ENCODE assay signal across 30 cellular contexts in genomic region chr3:152646004-152646403, GRCh38.
"Had no signal": no experiment of that assay in that cellular context is flagged by ENCODE, and none has a peak within 500 bp of the region (broad histone marks: within the 10 kb centered on the region; RNA-seq: fewer than 3 reads in every experiment).

No MANE protein-coding gene starts in this region.

- H3K27ac Mint-ChIP-seq: activated CD4-positive, alpha-beta memory T cell treated with anti-CD3 and anti-CD28 coated beads, Interleukin-2, amount 10 ng/mL, durations not matched to agents 7 days and 5 days; activated CD4-positive, alpha-beta T cell treated with anti-CD3 and anti-CD28 coated beads, Interleukin-2, amount 10 ng/mL, durations not matched to agents 7 days and 5 days; activated T-cell treated with anti-CD3 and anti-CD28 coated beads, Interleukin-2, amount 50 U/mL, for 24 hours; nephron progenitor cell; stimulated activated naive B cell treated with anti-CD40 and anti-IgM and Interleukin-4, amounts not matched to agents 10 μg/mL and 1 μg/mL and 100 μg/mL, for 72 hours; T-helper 17 cell had no signal

- H3K36me3 ChIP-seq: esophagus squamous epithelium, heart right ventricle, left ventricle myocardium inferior, ovary, prostate gland, sigmoid colon, suprapubic skin, tibial artery, WERI-Rb-1 had no signal

- H3K36me3 Mint-ChIP-seq: stimulated activated naive B cell treated with anti-CD40 and anti-IgM and Interleukin-4, amounts not matched to agents 10 μg/mL and 1 μg/mL and 100 μg/mL, for 72 hours had no signal

- H3K4me1 Mint-ChIP-seq: activated CD4-positive, alpha-beta memory T cell treated with anti-CD3 and anti-CD28 coated beads, Interleukin-2, amount 10 ng/mL, durations not matched to agents 7 days and 5 days; activated CD4-positive, alpha-beta T cell treated with anti-CD3 and anti-CD28 coated beads, Interleukin-2, amount 10 ng/mL, durations not matched to agents 7 days and 5 days; naive B cell; stimulated activated naive B cell treated with anti-CD40 and anti-IgM and Interleukin-4, amounts not matched to agents 10 μg/mL and 1 μg/mL and 100 μg/mL, for 72 hours; T-helper 17 cell had no signal

- H3K27me3 ChIP-seq: esophagus squamous epithelium, heart right ventricle, ovary, sigmoid colon, suprapubic skin, tibial artery had no signal

- H3K9me3 ChIP-seq: esophagus squamous epithelium, ovary, prostate gland, suprapubic skin, tibial artery had no signal

- H3K9me3 Mint-ChIP-seq: activated CD4-positive, alpha-beta memory T cell treated with anti-CD3 and anti-CD28 coated beads, Interleukin-2, amount 10 ng/mL, durations not matched to agents 7 days and 5 days; activated CD4-positive, alpha-beta T cell treated with anti-CD3 and anti-CD28 coated beads, Interleukin-2, amount 10 ng/mL, durations not matched to agents 7 days and 5 days had no signal

- H3K27ac ChIP-seq: esophagus squamous epithelium, heart right ventricle, left ventricle myocardium inferior, ovary, prostate gland, sigmoid colon, suprapubic skin, tibial artery, WERI-Rb-1 had no signal

- ATAC-seq: heart right ventricle; stimulated activated naive B cell treated with anti-CD40 and anti-IgM and Interleukin-4, amounts not matched to agents 10 μg/mL and 1 μg/mL and 100 μg/mL, for 72 hours; T-helper 17 cell had no signal

- DNase-seq: activated CD4-positive, alpha-beta memory T cell treated with anti-CD3 and anti-CD28 coated beads, Interleukin-2, amount 10 ng/mL, durations not matched to agents 7 days and 5 days; activated CD4-positive, alpha-beta T cell treated with anti-CD3 and anti-CD28 coated beads for 1 hour; activated CD4-positive, alpha-beta T cell treated with anti-CD3 and anti-CD28 coated beads, Interleukin-2, amount 10 ng/mL, durations not matched to agents 7 days and 5 days; activated CD8-positive, alpha-beta memory T cell treated with anti-CD3 and anti-CD28 coated beads, Interleukin-2, amount 50 U/mL, for 48 hours; activated gamma-delta T cell treated with Interleukin-2 at 50 U/mL for 16 hours; activated naive CD4-positive, alpha-beta T cell treated with anti-CD3 and anti-CD28 coated beads, Interleukin-2, amount 50 U/mL, for 16 hours; activated T-cell treated with anti-CD3 and anti-CD28 coated beads, Interleukin-2, amount 50 U/mL, for 24 hours; amniotic stem cell; caudate nucleus; cortex of kidney; esophagus squamous epithelium; foreskin melanocyte; heart right ventricle; kidney glomerular epithelial cell; left ventricle myocardium inferior; naive B cell; nephron progenitor cell; ovary; retina; sigmoid colon; stimulated activated CD4-positive, alpha-beta T cell treated with anti-CD3 and anti-CD28 coated beads, Interleukin-2, amount 100 ng/mL, for 24 hours; stimulated activated naive B cell treated with anti-CD40 and anti-IgM and Interleukin-4, amounts not matched to agents 10 μg/mL and 1 μg/mL and 100 μg/mL, for 72 hours; T-helper 17 cell; T1000; tibial artery; WERI-Rb-1 had no signal

- H3K4me2 ChIP-seq: smooth muscle cell had no signal

- H3K4me3 Mint-ChIP-seq: activated CD4-positive, alpha-beta memory T cell treated with anti-CD3 and anti-CD28 coated beads, Interleukin-2, amount 10 ng/mL, durations not matched to agents 7 days and 5 days; activated CD4-positive, alpha-beta T cell treated with anti-CD3 and anti-CD28 coated beads, Interleukin-2, amount 10 ng/mL, durations not matched to agents 7 days and 5 days; activated T-cell treated with anti-CD3 and anti-CD28 coated beads, Interleukin-2, amount 50 U/mL, for 24 hours; naive B cell; nephron progenitor cell; stimulated activated naive B cell treated with anti-CD40 and anti-IgM and Interleukin-4, amounts not matched to agents 10 μg/mL and 1 μg/mL and 100 μg/mL, for 72 hours; T-helper 17 cell had no signal

- FAIRE-seq: astrocyte had no signal

- H3K4me3 ChIP-seq: esophagus squamous epithelium, heart right ventricle, left ventricle myocardium inferior, ovary, prostate gland, sigmoid colon, smooth muscle cell, suprapubic skin, tibial artery had no signal

- H3K4me1 ChIP-seq: left ventricle myocardium inferior, prostate gland, suprapubic skin, tibial artery had no signal

- H3K27me3 Mint-ChIP-seq: activated CD4-positive, alpha-beta memory T cell treated with anti-CD3 and anti-CD28 coated beads, Interleukin-2, amount 10 ng/mL, durations not matched to agents 7 days and 5 days had no signal
